Comparison of ENCODE assay signal across 11 cellular contexts in the genomic region with DNA sequence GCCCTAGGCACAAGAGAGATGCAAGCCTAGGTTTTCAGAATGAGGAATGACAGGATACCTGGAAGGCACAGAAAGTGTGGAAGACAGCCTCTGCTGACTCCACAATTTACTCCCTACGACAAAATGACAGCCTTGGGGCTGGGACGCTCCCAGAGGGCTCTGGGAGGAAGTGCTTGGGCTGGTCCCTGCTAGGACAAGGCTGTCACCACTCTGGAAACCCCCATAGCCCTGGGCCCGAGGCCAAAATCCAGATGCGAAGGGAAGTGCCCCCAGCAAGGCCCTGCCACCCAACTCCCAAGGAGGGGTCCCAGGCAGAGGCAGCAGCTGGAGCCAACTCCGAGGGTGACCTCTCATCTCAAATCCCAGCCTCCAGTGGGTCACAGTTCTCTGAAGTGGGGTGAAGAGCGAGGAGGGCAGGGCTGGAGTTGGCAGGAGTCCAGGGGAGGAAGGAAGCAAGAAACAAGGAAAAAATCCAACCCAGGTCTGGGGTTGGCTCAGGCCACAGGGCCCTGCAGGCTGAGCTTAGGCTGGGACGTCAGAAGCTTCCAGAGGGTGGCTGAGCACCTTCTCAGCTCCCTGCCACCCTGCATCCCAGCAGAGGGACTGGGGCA. TPM values are rescaled to one million over a fixed set of nuclear protein-coding genes. Genes with fewer than 3 reads are reported as not detected.
A peak's percentile ranks its signal among the peaks of the same experiment; 100 is the strongest.
DNase-seq lines count a peak whose midpoint lies in the region; ATAC-seq, FAIRE-seq and TF ChIP-seq lines count a peak whose summit lies in the region.
"Had no signal": no experiment of that assay in that cellular context is flagged by ENCODE, and none has a peak within 500 bp of the region (broad histone marks: within the 10 kb centered on the region; RNA-seq: fewer than 3 reads in every experiment).

No MANE protein-coding gene starts in this region.

- H3K9me3 ChIP-seq in adrenal gland (replicated peaks in 1 of 3): no peaks in the 10 kb centered on the region
- no peaks in the 10 kb centered on the region for H3K9me3 ChIP-seq in HepG2 (ENCODE audit: low read length)
- no peaks in the 10 kb centered on the region for H3K9me3 ChIP-seq in stomach

- peak; percentile 52 for DNase-seq in GM13976 (ENCODE audit: low spot score)
- peak in 4 of 7 donors; percentile 27 to 67 (median 54) for DNase-seq in adrenal gland
- DNase-seq in HepG2 (ENCODE audit: low spot score): no peak
- DNase-seq in stomach: peak; percentile 40
- no peak for DNase-seq in NCI-H2029 (lab: John Stamatoyannopoulos, UW)
- no peak for DNase-seq in NCI-H748 treated with DMSO at 0.1 percent for 48 hours (lab: John Stamatoyannopoulos, UW)
- DNase-seq in DMS153 treated with DMSO at 0.1 percent for 48 hours (lab: John Stamatoyannopoulos, UW; ENCODE audit: unreplicated experiment): no peak
- no peak for DNase-seq in HuH-7.5 (ENCODE audit: low spot score)
- DNase-seq: activated naive CD4-positive, alpha-beta T cell treated with anti-CD3 and anti-CD28 coated beads, Interleukin-2, amount 10 ng/mL, durations not matched to agents 7 days and 5 days; effector CD8-positive, alpha-beta T cell; NCI-H1417 treated with DMSO at 0.1 percent for 48 hours had no signal

- no peak for TF ChIP-seq POLR2A in adrenal gland (IDR thresholded peaks at IDR 0.05)
- TF ChIP-seq POLR2A in HepG2 (IDR thresholded peaks at IDR 0.05; ENCODE audit: insufficient read depth in 1 of 2, low read depth in 2 of 2, low read length in 2 of 2): no peak
- no peak for TF ChIP-seq POLR2A in stomach (IDR thresholded peaks at IDR 0.05)

- no TSS peak for BruUV-seq in HepG2 (replicated peaks; lab: Mats Ljungman, UMichigan)

- in situ Hi-C loops in GM13976 (cut with MboI; ENCODE audit: low sequenced_read_pairs, unreplicated experiment) (no loop called here), HepG2 (cut with HindIII; ENCODE audit: extremely low pct_ligation_motif_present, low pct_unique_long_range_greater_than_20kb) (no loop called here)

- TF ChIP-seq CTCF in GM13976 (IDR thresholded peaks at IDR 0.05; ENCODE audit: borderline replicate concordance, control extremely low read depth, extremely low read depth, insufficient read depth, missing control alignments) (no peak), adrenal gland (IDR thresholded peaks at IDR 0.05) (no peak), HepG2 (CRISPR knock-in tag; IDR thresholded peaks at IDR 0.05) (no peak), stomach (IDR thresholded peaks at IDR 0.05) (no peak)

- H3K27me3 ChIP-seq in adrenal gland: no peaks in the 10 kb centered on the region
- H3K27me3 ChIP-seq in HepG2 (ENCODE audit: control insufficient read depth in 1 of 2, insufficient read depth in 2 of 2, low read length in 2 of 2): no peaks in the 10 kb centered on the region
- no peaks in the 10 kb centered on the region for H3K27me3 ChIP-seq in stomach

- H3K36me3 ChIP-seq in adrenal gland (replicated peaks in 1 of 2) (no peaks in the 10 kb centered on the region), HepG2 (replicated peaks in 1 of 2; ENCODE audit: control insufficient read depth in 1 of 2, insufficient read depth in 2 of 2, low read length in 2 of 2) (no peaks in the 10 kb centered on the region; a peak in 1 of 5 replicates), stomach (no peaks in the 10 kb centered on the region)

- CTCF ChIA-PET in HepG2 (lab: Yijun Ruan, JAX; ENCODE audit: low intra/inter-chr PET ratio, low total read pairs): no interaction called here

- intact Hi-C loops in adrenal gland (cut with DNase I) (no loop called here), HepG2 (cut with micrococcal nuclease; ENCODE audit: unreplicated experiment) (no loop called here), stomach (cut with DNase I; ENCODE audit: low total_unique reads) (no loop called here)

- H3K4me3 ChIP-seq in adrenal gland: no peak overlapping the region
- H3K4me3 ChIP-seq in HepG2 (replicated peaks in 1 of 3; ENCODE audit: insufficient read depth in 1 of 3, low read depth in 2 of 3, low read length in 3 of 3): no peak overlapping the region; a peak in 1 of 6 replicates
- H3K4me3 ChIP-seq in stomach: no peak overlapping the region

- no peaks in the 10 kb centered on the region for H3K79me2 ChIP-seq in HepG2 (ENCODE audit: insufficient read depth, low read length)

- POLR2A ChIA-PET in HepG2 (lab: Yijun Ruan, JAX): interaction anchor here (0.5 to 1.5 kb wide), 4 partner anchors 17 to 142 kb away, joined by 3 to 5 read pairs (median 4); partner anchors contain the start of gene DPF2

- ATAC-seq in HepG2: no peak

- no peak for TF ChIP-seq RAD21 in HepG2 (CRISPR knock-in tag; IDR thresholded peaks at IDR 0.05)

- no peaks in the 10 kb centered on the region for H4K20me1 ChIP-seq in HepG2 (ENCODE audit: insufficient read depth, low read length)

- 21 to 26% (median 24%) methylated on average over 4 to 7 of the region's 7 CpGs for WGBS in adrenal gland, 4 donors
- 41% methylated on average over 5 of the region's 7 CpGs for WGBS in HepG2 (ENCODE audit: low lambda C conversion rate)
- WGBS in stomach, 5 donors: 14 to 28% (median 20%) methylated on average over 7 of the region's 7 CpGs

- no peak for FAIRE-seq in HepG2 (lab: Jason Lieb, UNC)

- TF ChIP-seq EP300 in HepG2 (IDR thresholded peaks at IDR 0.05; ENCODE audit: low read depth in 2 of 2, low read length in 2 of 2) (no peak), HepG2 (CRISPR knock-in tag; IDR thresholded peaks at IDR 0.05; ENCODE audit: borderline replicate concordance) (no peak), stomach (IDR thresholded peaks at IDR 0.05) (no peak)

- H3K9ac ChIP-seq in HepG2 (ENCODE audit: insufficient read depth, low read depth, low read length): no peak overlapping the region; the same call in 1 of the 2 replicates

- H2AFZ ChIP-seq in HepG2 (ENCODE audit: low read length): no peak overlapping the region

- H3K4me1 ChIP-seq in adrenal gland (replicated peaks in 1 of 2) (peaks cover 0 to 25% of the 10 kb centered on the region in 2 donors), HepG2 (ENCODE audit: insufficient read depth, low read length) (peaks cover 79% of the 10 kb centered on the region), stomach (peaks cover 58 to 88% (median 74%) of the 10 kb centered on the region in 4 donors)

- H3K4me2 ChIP-seq in HepG2 (ENCODE audit: low read depth, low read length): peak overlapping the region; percentile 25; the same call in 1 of the 2 replicates

- peak overlapping the region in 2 of 5 donors; percentile 30 to 65 for H3K27ac ChIP-seq in adrenal gland
- no peak overlapping the region for H3K27ac ChIP-seq in HepG2 (ENCODE audit: extremely low read length, insufficient read depth, low read length)
- H3K27ac ChIP-seq in stomach: peak overlapping the region; percentile 8 to 79 (median 46)

RNA-seq across cellular contexts. Expression of gene CDC42EP2, which starts 6.3 kb away (rescaled TPM):
- 10 to 100 TPM in 3 of 8 donors, 1 to 10 TPM in 5; 2.9 to 18.3 (median 4.9) TPM for total RNA-seq in adrenal gland
- 10 to 100 TPM in 2 of 3 donors, 1 to 10 TPM in 1; 1.0 to 13.9 (median 10.4) TPM for polyA plus RNA-seq in adrenal gland
- 2.5 and 7.1 TPM in 2 replicates for total RNA-seq in HepG2 (2016; rRNA removed; fragmentation: Illumina TruSeq; extraction: Trizol)
- 5.9 and 6.4 TPM in 2 replicates for total RNA-seq in HepG2 (2016; cell fraction: cytosol; rRNA removed; fragmentation: Illumina TruSeq; extraction: Trizol; ENCODE audit: low read depth)
- total RNA-seq in HepG2 (2016; cell fraction: insoluble cytoplasmic fraction; rRNA removed; fragmentation: Illumina TruSeq; extraction: Trizol): 4.5 and 5.9 TPM in 2 replicates
- total RNA-seq in HepG2 (2016; cell fraction: membrane; rRNA removed; fragmentation: Illumina TruSeq; extraction: Trizol): 10.1 and 10.2 TPM in 2 replicates
- 4.2 and 5.2 TPM in 2 replicates for total RNA-seq in HepG2 (2016; cell fraction: nucleus; rRNA removed; fragmentation: Illumina TruSeq; extraction: Trizol)
- 2.3 and 4.2 TPM in 2 replicates for polyA plus RNA-seq in HepG2 (2011; rRNA removed)
- polyA plus RNA-seq in HepG2 (2011; cell fraction: cytosol; rRNA removed): 1.4 and 1.9 TPM in 2 replicates
- 8.3 and 9.7 TPM in 2 replicates for polyA plus RNA-seq in HepG2 (2011; cell fraction: nucleus; rRNA removed)
- polyA plus RNA-seq in HepG2 (2012): 3.4 and 7.2 TPM in 2 replicates
- polyA plus RNA-seq in HepG2 (2016; cell fraction: cytosol; fragmentation: Illumina TruSeq; extraction: Trizol; ENCODE audit: low read depth): 2.1 and 2.6 TPM in 2 replicates
- polyA plus RNA-seq in HepG2 (2016; cell fraction: insoluble cytoplasmic fraction; fragmentation: Illumina TruSeq; extraction: Trizol; ENCODE audit: low read depth): 3.3 and 4.5 TPM in 2 replicates
- polyA plus RNA-seq in HepG2 (2016; cell fraction: membrane; fragmentation: Illumina TruSeq; extraction: Trizol; ENCODE audit: low read depth): 4.0 TPM in 2 replicates
- polyA plus RNA-seq in HepG2 (2016; cell fraction: nucleus; fragmentation: Illumina TruSeq; extraction: Trizol; ENCODE audit: insufficient read depth, low read depth): 5.6 and 6.7 TPM in 2 replicates
- polyA minus RNA-seq in HepG2 (2011; rRNA and poly(A)+ RNA removed; ENCODE audit: low replicate concordance): 29.3 and 50.7 TPM in 2 replicates
- 3.2 and 5.1 TPM in 2 replicates for polyA minus RNA-seq in HepG2 (2011; cell fraction: cytosol; rRNA and poly(A)+ RNA removed)
- polyA minus RNA-seq in HepG2 (2011; cell fraction: nucleus; rRNA and poly(A)+ RNA removed): 15.8 and 18.4 TPM in 2 replicates
- 10 to 100 TPM in 2 of 5 donors, 1 to 10 TPM in 1, under 1 TPM in 1, not detected in 1; 0.89 to 18.3 (median 8.3) TPM for total RNA-seq in stomach
- polyA plus RNA-seq in stomach: 10 to 100 TPM; 13.8 to 22.0 (median 18.4) TPM

RNA-seq across cellular contexts. Expression of gene DPF2, which starts 25.3 kb away (rescaled TPM):
- total RNA-seq in adrenal gland: 10 to 100 TPM; 35.2 to 73.7 (median 49.4) TPM
- polyA plus RNA-seq in adrenal gland: 10 to 100 TPM; 23.2 to 34.7 (median 30.4) TPM
- total RNA-seq in HepG2 (2016; rRNA removed; fragmentation: Illumina TruSeq; extraction: Trizol): 30.4 and 31.0 TPM in 2 replicates
- 6.9 and 8.6 TPM in 2 replicates for total RNA-seq in HepG2 (2016; cell fraction: cytosol; rRNA removed; fragmentation: Illumina TruSeq; extraction: Trizol; ENCODE audit: low read depth)
- 30.2 and 32.5 TPM in 2 replicates for total RNA-seq in HepG2 (2016; cell fraction: insoluble cytoplasmic fraction; rRNA removed; fragmentation: Illumina TruSeq; extraction: Trizol)
- 14.1 and 16.7 TPM in 2 replicates for total RNA-seq in HepG2 (2016; cell fraction: membrane; rRNA removed; fragmentation: Illumina TruSeq; extraction: Trizol)
- total RNA-seq in HepG2 (2016; cell fraction: nucleus; rRNA removed; fragmentation: Illumina TruSeq; extraction: Trizol): 22.1 and 26.8 TPM in 2 replicates
- polyA plus RNA-seq in HepG2 (2011; rRNA removed): 20.4 and 21.0 TPM in 2 replicates
- 18.8 and 20.8 TPM in 2 replicates for polyA plus RNA-seq in HepG2 (2011; cell fraction: cytosol; rRNA removed)
- polyA plus RNA-seq in HepG2 (2011; cell fraction: nucleus; rRNA removed): 70.3 and 70.7 TPM in 2 replicates
- polyA plus RNA-seq in HepG2 (2012): 24.2 and 26.4 TPM in 2 replicates
- polyA plus RNA-seq in HepG2 (2016; cell fraction: cytosol; fragmentation: Illumina TruSeq; extraction: Trizol; ENCODE audit: low read depth): 3.8 and 3.9 TPM in 2 replicates
- 40.7 and 49.0 TPM in 2 replicates for polyA plus RNA-seq in HepG2 (2016; cell fraction: insoluble cytoplasmic fraction; fragmentation: Illumina TruSeq; extraction: Trizol; ENCODE audit: low read depth)
- 9.5 and 10.0 TPM in 2 replicates for polyA plus RNA-seq in HepG2 (2016; cell fraction: membrane; fragmentation: Illumina TruSeq; extraction: Trizol; ENCODE audit: low read depth)
- 56.7 and 57.4 TPM in 2 replicates for polyA plus RNA-seq in HepG2 (2016; cell fraction: nucleus; fragmentation: Illumina TruSeq; extraction: Trizol; ENCODE audit: insufficient read depth, low read depth)
- polyA minus RNA-seq in HepG2 (2011; rRNA and poly(A)+ RNA removed; ENCODE audit: low replicate concordance): 48.9 and 49.9 TPM in 2 replicates
- polyA minus RNA-seq in HepG2 (2011; cell fraction: cytosol; rRNA and poly(A)+ RNA removed): 18.2 and 18.4 TPM in 2 replicates
- polyA minus RNA-seq in HepG2 (2011; cell fraction: nucleus; rRNA and poly(A)+ RNA removed): 31.2 and 43.3 TPM in 2 replicates
- 10 to 100 TPM; 14.7 to 92.8 (median 35.1) TPM for total RNA-seq in stomach
- 10 to 100 TPM; 14.9 to 22.6 (median 19.6) TPM for polyA plus RNA-seq in stomach

RNA-seq across cellular contexts. Expression of gene TIGD3, which starts 46.2 kb away (rescaled TPM):
- total RNA-seq in adrenal gland (under 1 TPM; 0.11 to 0.96 (median 0.27) TPM), HepG2 (2016; rRNA removed; fragmentation: Illumina TruSeq; extraction: Trizol) (4.0 and 4.9 TPM in 2 replicates), stomach (1 to 10 TPM in 1 of 5 donors, not detected in 4; 4.5 TPM)
- polyA plus RNA-seq in adrenal gland (under 1 TPM in 2 of 3 donors, not detected in 1; 0.27 to 0.40 TPM), HepG2 (2011; rRNA removed) (0.49 and 1.0 TPM in 2 replicates), stomach (under 1 TPM in 2 of 3 donors, not detected in 1; 0.25 to 0.44 TPM)
- total RNA-seq in HepG2 (2016; cell fraction: cytosol; rRNA removed; fragmentation: Illumina TruSeq; extraction: Trizol; ENCODE audit: low read depth): 1.8 TPM in 2 replicates
- 2.9 and 5.0 TPM in 2 replicates for total RNA-seq in HepG2 (2016; cell fraction: insoluble cytoplasmic fraction; rRNA removed; fragmentation: Illumina TruSeq; extraction: Trizol)
- 4.8 and 6.2 TPM in 2 replicates for total RNA-seq in HepG2 (2016; cell fraction: membrane; rRNA removed; fragmentation: Illumina TruSeq; extraction: Trizol)
- total RNA-seq in HepG2 (2016; cell fraction: nucleus; rRNA removed; fragmentation: Illumina TruSeq; extraction: Trizol): 3.5 and 3.9 TPM in 2 replicates
- polyA plus RNA-seq in HepG2 (2011; cell fraction: cytosol; rRNA removed): 0.56 and 0.79 TPM in 2 replicates
- 1.9 and 2.2 TPM in 2 replicates for polyA plus RNA-seq in HepG2 (2011; cell fraction: nucleus; rRNA removed)
- 0.59 and 0.70 TPM in 2 replicates for polyA plus RNA-seq in HepG2 (2012)
- polyA plus RNA-seq in HepG2 (2016; cell fraction: cytosol; fragmentation: Illumina TruSeq; extraction: Trizol; ENCODE audit: low read depth): 1.0 and 1.4 TPM in 2 replicates
- 2.7 and 3.5 TPM in 2 replicates for polyA plus RNA-seq in HepG2 (2016; cell fraction: insoluble cytoplasmic fraction; fragmentation: Illumina TruSeq; extraction: Trizol; ENCODE audit: low read depth)
- polyA plus RNA-seq in HepG2 (2016; cell fraction: membrane; fragmentation: Illumina TruSeq; extraction: Trizol; ENCODE audit: low read depth): 2.7 and 3.4 TPM in 2 replicates
- polyA plus RNA-seq in HepG2 (2016; cell fraction: nucleus; fragmentation: Illumina TruSeq; extraction: Trizol; ENCODE audit: insufficient read depth, low read depth): 6.7 TPM in 2 replicates
- polyA minus RNA-seq in HepG2 (2011; rRNA and poly(A)+ RNA removed; ENCODE audit: low replicate concordance): 1.2 and 1.3 TPM in 2 replicates
- 0.59 and 0.79 TPM in 2 replicates for polyA minus RNA-seq in HepG2 (2011; cell fraction: cytosol; rRNA and poly(A)+ RNA removed)
- polyA minus RNA-seq in HepG2 (2011; cell fraction: nucleus; rRNA and poly(A)+ RNA removed): 1.1 and 1.5 TPM in 2 replicates

RNA-seq across cellular contexts. Expression of gene POLA2, which starts 46.6 kb away (rescaled TPM):
- total RNA-seq in adrenal gland (10 to 100 TPM in 1 of 8 donors, 1 to 10 TPM in 7; 3.9 to 12.2 (median 6.9) TPM), HepG2 (2016; rRNA removed; fragmentation: Illumina TruSeq; extraction: Trizol) (10.7 and 15.6 TPM in 2 replicates), stomach (10 to 100 TPM in 2 of 5 donors, 1 to 10 TPM in 3; 1.7 to 17.0 (median 5.5) TPM)
- polyA plus RNA-seq in adrenal gland (1 to 10 TPM; 4.3 to 8.3 (median 7.9) TPM), HepG2 (2011; rRNA removed) (9.1 and 9.7 TPM in 2 replicates), stomach (10 to 100 TPM in 2 of 3 donors, 1 to 10 TPM in 1; 8.6 to 11.2 (median 10.3) TPM)
- total RNA-seq in HepG2 (2016; cell fraction: cytosol; rRNA removed; fragmentation: Illumina TruSeq; extraction: Trizol; ENCODE audit: low read depth): 2.7 and 3.5 TPM in 2 replicates
- 13.9 and 14.3 TPM in 2 replicates for total RNA-seq in HepG2 (2016; cell fraction: insoluble cytoplasmic fraction; rRNA removed; fragmentation: Illumina TruSeq; extraction: Trizol)
- 3.6 and 4.5 TPM in 2 replicates for total RNA-seq in HepG2 (2016; cell fraction: membrane; rRNA removed; fragmentation: Illumina TruSeq; extraction: Trizol)
- 17.7 and 18.6 TPM in 2 replicates for total RNA-seq in HepG2 (2016; cell fraction: nucleus; rRNA removed; fragmentation: Illumina TruSeq; extraction: Trizol)
- polyA plus RNA-seq in HepG2 (2011; cell fraction: cytosol; rRNA removed): 6.3 and 8.1 TPM in 2 replicates
- 8.7 and 12.1 TPM in 2 replicates for polyA plus RNA-seq in HepG2 (2011; cell fraction: nucleus; rRNA removed)
- polyA plus RNA-seq in HepG2 (2012): 3.3 and 4.8 TPM in 2 replicates
- polyA plus RNA-seq in HepG2 (2016; cell fraction: cytosol; fragmentation: Illumina TruSeq; extraction: Trizol; ENCODE audit: low read depth): 0.57 and 0.88 TPM in 2 replicates
- polyA plus RNA-seq in HepG2 (2016; cell fraction: insoluble cytoplasmic fraction; fragmentation: Illumina TruSeq; extraction: Trizol; ENCODE audit: low read depth): 18.2 and 18.8 TPM in 2 replicates
- polyA plus RNA-seq in HepG2 (2016; cell fraction: membrane; fragmentation: Illumina TruSeq; extraction: Trizol; ENCODE audit: low read depth): 2.6 and 3.0 TPM in 2 replicates
- polyA plus RNA-seq in HepG2 (2016; cell fraction: nucleus; fragmentation: Illumina TruSeq; extraction: Trizol; ENCODE audit: insufficient read depth, low read depth): 21.9 and 25.4 TPM in 2 replicates
- polyA minus RNA-seq in HepG2 (2011; rRNA and poly(A)+ RNA removed; ENCODE audit: low replicate concordance): 19.5 and 152 TPM in 2 replicates
- polyA minus RNA-seq in HepG2 (2011; cell fraction: cytosol; rRNA and poly(A)+ RNA removed): 3.6 and 4.1 TPM in 2 replicates
- 11.4 and 14.9 TPM in 2 replicates for polyA minus RNA-seq in HepG2 (2011; cell fraction: nucleus; rRNA and poly(A)+ RNA removed)

Comparison
In these comparisons a context has a peak if more than half of its experiments do, and no peak if none do; other contexts are left out.
1. DNase-seq: peak in GM13976 (single experiment), adrenal gland (4 of 7) and stomach (single experiment); none in HepG2 (single experiment), NCI-H2029 (single experiment), NCI-H748 treated with DMSO at 0.1 percent for 48 hours (single experiment), DMS153 treated with DMSO at 0.1 percent for 48 hours (single experiment) and HuH-7.5 (single experiment).